In the genomic region with DNA sequence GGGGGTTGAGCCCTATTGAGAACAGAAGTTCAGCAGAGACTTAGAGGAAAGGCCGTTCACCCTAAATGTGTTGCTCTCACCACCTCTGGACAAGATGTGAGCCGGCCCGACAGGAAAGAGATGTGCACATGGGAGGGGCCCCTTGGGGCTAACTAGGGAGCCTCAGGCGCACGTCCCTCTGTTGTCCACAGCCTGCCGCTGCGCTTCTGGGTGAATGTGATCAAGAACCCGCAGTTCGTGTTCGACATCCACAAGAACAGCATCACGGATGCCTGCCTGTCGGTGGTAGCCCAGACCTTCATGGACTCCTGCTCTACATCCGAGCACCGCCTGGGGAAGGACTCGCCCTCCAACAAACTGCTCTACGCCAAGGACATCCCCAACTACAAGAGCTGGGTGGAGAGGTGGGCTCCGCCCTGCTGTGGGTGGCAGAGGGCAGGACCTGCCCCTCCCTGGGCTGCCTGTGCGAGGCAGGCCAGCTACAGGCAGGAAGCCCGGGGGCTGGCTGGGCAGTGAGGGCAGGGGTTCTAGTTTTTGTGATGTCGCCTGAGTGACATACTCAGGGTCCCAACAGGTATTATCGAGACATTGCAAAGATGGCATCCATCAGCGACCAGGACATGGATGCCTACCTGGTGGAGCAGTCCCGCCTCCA, we compare ENCODE assay signal across 18 cellular contexts. TPM values are rescaled to one million over a fixed set of nuclear protein-coding genes. Genes with fewer than 3 reads are reported as not detected.
DNase-seq lines count a peak whose midpoint lies in the region; ATAC-seq and TF ChIP-seq lines count a peak whose summit lies in the region.
"Had no signal": no experiment of that assay in that cellular context is flagged by ENCODE, and none has a peak within 500 bp of the region (broad histone marks: within the 10 kb centered on the region; RNA-seq: fewer than 3 reads in every experiment).

No MANE protein-coding gene starts in this region.

- H3K27me3 ChIP-seq in heart right ventricle (peaks cover 0 to 7% (median 0%) of the 10 kb centered on the region in 7 donors), osteoblast (ENCODE audit: insufficient read depth, low read length) (no peaks in the 10 kb centered on the region), spleen (replicated peaks in 1 of 7) (no peaks in the 10 kb centered on the region)

- H3K4me2 ChIP-seq in osteoblast (ENCODE audit: insufficient read depth, low read length): no peak overlapping the region
- H3K4me2 ChIP-seq: A549; BLaER1 treated with 17β-estradiol and CSF1 and Interleukin-3, amounts not matched to agents 10 nM and 100 nM had no signal

- CTCF ChIA-PET in HEK293 (lab: Yijun Ruan, JAX): interaction anchor here (0.8 kb wide), 1 partner anchor 52 kb away, joined by 8 read pairs; no protein-coding TSS in a partner anchor

- intact Hi-C loops in left ventricle myocardium superior (cut with micrococcal nuclease): no loop called here
- intact Hi-C loops in heart right ventricle (cut with DNase I): no loop called here
- intact Hi-C loops in spleen (cut with DNase I; ENCODE audit: low total_unique reads): no loop called here

- no peak overlapping the region for H3K27ac ChIP-seq in heart right ventricle
- H3K27ac ChIP-seq in HEK293 (ENCODE audit: extremely low read depth, low read depth, low read length): no peak overlapping the region
- no peak overlapping the region for H3K27ac ChIP-seq in osteoblast (ENCODE audit: low read depth, low read length)
- no peak overlapping the region for H3K27ac ChIP-seq in spleen
- H3K27ac ChIP-seq: 22Rv1; A549; BLaER1 treated with 17β-estradiol and CSF1 and Interleukin-3, amounts not matched to agents 10 nM and 100 nM; C4-2B had no signal

- H3K9me3 ChIP-seq in heart right ventricle (no peaks in the 10 kb centered on the region), HEK293 (ENCODE audit: control insufficient read depth, insufficient read depth, low read depth, low read length) (no peaks in the 10 kb centered on the region), osteoblast (ENCODE audit: low read depth, low read length) (no peaks in the 10 kb centered on the region), spleen (no peaks in the 10 kb centered on the region)
- H3K9me3 ChIP-seq: A549, Caco-2 had no signal

- no peaks in the 10 kb centered on the region for H3K4me1 ChIP-seq in heart right ventricle
- no peaks in the 10 kb centered on the region for H3K4me1 ChIP-seq in HEK293 (ENCODE audit: control insufficient read depth, insufficient read depth, low read length)
- no peaks in the 10 kb centered on the region for H3K4me1 ChIP-seq in osteoblast (ENCODE audit: insufficient read depth, low read length)
- no peaks in the 10 kb centered on the region for H3K4me1 ChIP-seq in spleen
- H3K4me1 ChIP-seq: A549, Caco-2 had no signal

- no peak for TF ChIP-seq POLR2A in spleen (IDR thresholded peaks at IDR 0.05)

- H4K20me1 ChIP-seq in osteoblast (ENCODE audit: insufficient read depth, low read length): peaks cover 3% of the 10 kb centered on the region

- POLR2A ChIA-PET in HEK293 (lab: Yijun Ruan, JAX): interaction anchor here (1.3 kb wide), 1 partner anchor 19 kb away, joined by 4 read pairs; a partner anchor contains a TSS

- H2AFZ ChIP-seq in osteoblast (ENCODE audit: low read length): no peak overlapping the region

- H3K36me3 ChIP-seq in heart right ventricle: peaks cover 0 to 62% (median 0%) of the 10 kb centered on the region in 9 donors
- peaks cover 0 to 70% of the 10 kb centered on the region in 2 experiments; a peak in 2 of 3 replicates for H3K36me3 ChIP-seq in HEK293 (ENCODE audit: control insufficient read depth in 2 of 2, insufficient read depth in 1 of 2, low read length in 2 of 2)
- peaks cover 14% of the 10 kb centered on the region for H3K36me3 ChIP-seq in osteoblast (ENCODE audit: insufficient read depth, low read length)
- peaks cover 0 to 74% (median 37%) of the 10 kb centered on the region in 6 donors for H3K36me3 ChIP-seq in spleen

- no peaks in the 10 kb centered on the region for H3K79me2 ChIP-seq in osteoblast (ENCODE audit: insufficient read depth, low read length)

- DNase-seq in left ventricle myocardium superior (peak; percentile 15), heart right ventricle (no peak), osteoblast (ENCODE audit: insufficient read length, low spot score, missing footprints) (peak; percentile 76), spleen (peak; percentile 72)
- DNase-seq: AML-193; Caco-2; Calu3; CD4-positive, alpha-beta T cell; CD8-positive, alpha-beta T cell; DMS79 treated with DMSO at 0.1 percent for 48 hours; GF-D8 had no signal

- H3K4me3 ChIP-seq in heart right ventricle (no peak overlapping the region), HEK293 (ENCODE audit: low read depth, low read length) (no peak overlapping the region), osteoblast (ENCODE audit: insufficient read depth, low read length) (no peak overlapping the region), spleen (no peak overlapping the region)
- H3K4me3 ChIP-seq: A549; BLaER1 treated with 17β-estradiol and CSF1 and Interleukin-3, amounts not matched to agents 10 nM and 100 nM had no signal

- no peak for TF ChIP-seq CTCF in heart right ventricle (IDR thresholded peaks at IDR 0.05)
- no peak for TF ChIP-seq CTCF in HEK293 (tag by site-specific recombination; IDR thresholded peaks at IDR 0.05)
- TF ChIP-seq CTCF in osteoblast (IDR thresholded peaks at IDR 0.05; ENCODE audit: extremely low read depth, low read depth, low read length): no peak
- TF ChIP-seq CTCF in spleen (IDR thresholded peaks at IDR 0.05 in 8 of 11, conservative IDR thresholded peaks at IDR 0.05 in 3 of 11): no peak

- WGBS in heart right ventricle, 2 donors: 86 to 93% methylated on average over 20 to 23 of the region's 23 CpGs
- 82 to 86% (median 86%) methylated on average over 16 to 23 of the region's 23 CpGs; no CpG with 5 or more reads in 1 of the 5 donors for WGBS in spleen, 5 donors

- ATAC-seq in left ventricle myocardium superior: no peak
- no peak for ATAC-seq in heart right ventricle
- ATAC-seq in HG02588 (IDR thresholded peaks at IDR 0.05; ENCODE audit: unreplicated experiment): no peak
- ATAC-seq in HG03565 (IDR thresholded peaks at IDR 0.05; ENCODE audit: unreplicated experiment): no peak
- ATAC-seq: CD8-positive, alpha-beta T cell had no signal

TF ChIP-seq in HEK293, 187 proteins besides CTCF, POLR2A, EP300 and RAD21:
- TF ChIP-seq ZNF549 (tag by site-specific recombination; IDR thresholded peaks at IDR 0.05) (no peak), KLF1 (tag by site-specific recombination; IDR thresholded peaks at IDR 0.05) (peak; percentile 72)

RNA-seq across cellular contexts. Expression of a gene that starts 8.0 kb away (rescaled TPM):
- total RNA-seq in left ventricle myocardium superior (20.7 TPM), heart right ventricle (10 to 100 TPM; 13.7 to 21.3 (median 17.7) TPM), osteoblast (16.5 and 21.7 TPM in 2 replicates), spleen (10 to 100 TPM; 11.8 to 25.2 (median 16.7) TPM)
- polyA plus RNA-seq in heart right ventricle (10 to 100 TPM in 1 of 2 donors, 1 to 10 TPM in 1; 7.5 to 38.2 TPM), spleen (10 to 100 TPM; 15.0 to 27.7 (median 27.3) TPM)

RNA-seq across cellular contexts. Expression of a gene that starts 13.0 kb away (rescaled TPM):
- 22.0 TPM for total RNA-seq in left ventricle myocardium superior
- 10 to 100 TPM; 11.6 to 35.3 (median 16.7) TPM for total RNA-seq in heart right ventricle
- 10 to 100 TPM in 1 of 2 donors, 1 to 10 TPM in 1; 9.7 to 18.9 TPM for polyA plus RNA-seq in heart right ventricle
- total RNA-seq in osteoblast: 15.9 and 18.8 TPM in 2 replicates
- total RNA-seq in spleen: 10 to 100 TPM in 6 of 7 donors, 1 to 10 TPM in 1; 9.1 to 46.8 (median 27.2) TPM
- 10 to 100 TPM in 1 of 3 donors, 1 to 10 TPM in 2; 2.5 to 11.6 (median 4.1) TPM for polyA plus RNA-seq in spleen

RNA-seq across cellular contexts. Expression of a gene that starts 15.4 kb away (rescaled TPM):
- total RNA-seq in left ventricle myocardium superior: 58.6 TPM
- total RNA-seq in heart right ventricle: 10 to 100 TPM; 45.8 to 69.4 (median 50.4) TPM
- polyA plus RNA-seq in heart right ventricle: 10 to 100 TPM; 33.1 to 48.3 TPM
- total RNA-seq in osteoblast: 30.4 and 31.5 TPM in 2 replicates
- total RNA-seq in spleen: 10 to 100 TPM; 18.6 to 36.3 (median 23.1) TPM
- polyA plus RNA-seq in spleen: 10 to 100 TPM; 13.4 to 27.1 (median 20.6) TPM

RNA-seq across cellular contexts. Expression of a gene that starts 19.4 kb away (rescaled TPM):
- 12.2 TPM for total RNA-seq in left ventricle myocardium superior
- total RNA-seq in heart right ventricle: 10 to 100 TPM in 7 of 10 donors, 1 to 10 TPM in 3; 8.7 to 19.8 (median 11.7) TPM
- polyA plus RNA-seq in heart right ventricle: 10 to 100 TPM; 11.9 to 38.1 TPM
- 34.5 and 36.2 TPM in 2 replicates for total RNA-seq in osteoblast
- total RNA-seq in spleen: 10 to 100 TPM; 15.9 to 21.8 (median 17.4) TPM
- polyA plus RNA-seq in spleen: 10 to 100 TPM; 11.0 to 17.0 (median 14.1) TPM

RNA-seq across cellular contexts. Expression of a gene that starts 27.1 kb away (rescaled TPM):
- total RNA-seq in left ventricle myocardium superior (48.4 TPM), heart right ventricle (10 to 100 TPM; 25.5 to 59.9 (median 34.7) TPM), osteoblast (46.0 and 48.1 TPM in 2 replicates), spleen (10 to 100 TPM; 30.3 to 53.9 (median 45.5) TPM)
- polyA plus RNA-seq in heart right ventricle (100 to 1,000 TPM; 134 to 167 TPM), spleen (100 to 1,000 TPM in 1 of 3 donors, 10 to 100 TPM in 2; 65.7 to 123 (median 99.4) TPM)

Comparison
In these comparisons a context has a peak if more than half of its experiments do, and no peak if none do; other contexts are left out.
1. DNase-seq: peak in left ventricle myocardium superior (single experiment), osteoblast (single experiment) and spleen (single experiment); none in heart right ventricle (0 of 2).